In the genomic region with DNA sequence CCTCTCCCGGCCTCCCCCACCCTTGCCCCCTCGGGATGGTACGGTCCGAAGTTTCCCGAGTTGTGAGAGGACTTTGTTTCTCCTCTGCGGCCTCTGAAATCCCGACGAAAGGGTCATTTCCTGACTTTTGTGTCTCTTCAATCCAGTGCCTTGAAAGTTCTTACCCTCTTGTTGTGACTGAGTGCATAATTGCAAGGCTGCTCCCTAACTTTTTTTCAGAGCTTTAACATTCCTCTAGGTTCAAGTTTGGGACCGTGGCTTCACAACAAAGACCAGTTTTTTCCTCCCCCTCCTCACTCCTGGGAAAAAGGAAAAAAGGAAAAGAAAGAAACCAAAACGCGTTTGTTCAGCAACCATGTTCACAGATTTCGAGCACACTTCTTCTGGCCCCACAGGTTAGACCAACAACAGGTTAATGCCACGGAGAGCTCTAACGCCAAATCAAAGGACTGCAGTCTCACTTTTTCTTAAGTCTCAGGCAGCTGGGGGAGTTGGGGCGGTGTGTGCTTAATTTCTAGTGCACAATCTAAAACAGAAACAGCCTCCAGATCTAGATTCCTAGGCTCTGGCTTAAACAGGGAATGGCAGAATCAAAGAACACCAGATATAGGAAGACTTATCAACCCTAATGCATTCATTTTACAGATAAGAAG, we compare ENCODE assay signal across 8 cellular contexts.
A peak's percentile ranks its signal among the peaks of the same experiment; 100 is the strongest.
DNase-seq lines count a peak whose midpoint lies in the region; ATAC-seq and TF ChIP-seq lines count a peak whose summit lies in the region.

No MANE protein-coding gene starts in this region.

- H3K27me3 Mint-ChIP-seq in activated naive CD8-positive, alpha-beta T cell treated with anti-CD3 and anti-CD28 coated beads, Interleukin-2, amount 50 U/mL, for 24 hours = peaks cover 51% of the 10 kb centered on the region
- no peaks in the 10 kb centered on the region for H3K27me3 Mint-ChIP-seq in stimulated activated memory B cell treated with anti-CD40 and anti-IgM and Interleukin-4, amounts not matched to agents 10 μg/mL and 1 μg/mL and 100 μg/mL, for 72 hours

- H3K9ac ChIP-seq in iPS-18a (ENCODE audit: low read length) = peak overlapping the region; percentile 88

- peaks cover 59% of the 10 kb centered on the region for H3K4me1 Mint-ChIP-seq in activated naive CD8-positive, alpha-beta T cell treated with anti-CD3 and anti-CD28 coated beads, Interleukin-2, amount 50 U/mL, for 24 hours
- peaks cover 70% of the 10 kb centered on the region for H3K4me1 Mint-ChIP-seq in stimulated activated memory B cell treated with anti-CD40 and anti-IgM and Interleukin-4, amounts not matched to agents 10 μg/mL and 1 μg/mL and 100 μg/mL, for 72 hours

- no peak overlapping the region for H3K4me3 ChIP-seq in HEK293 (ENCODE audit: low read depth, low read length)
- H3K4me3 ChIP-seq in iPS-18a (ENCODE audit: low read length) = peak overlapping the region; percentile 76

- DNase-seq in activated naive CD8-positive, alpha-beta T cell treated with anti-CD3 and anti-CD28 coated beads, Interleukin-2, amount 50 U/mL, for 24 hours = no peak
- no peak for DNase-seq in MV-4-11 (lab: John Stamatoyannopoulos, UW)
- no peak for DNase-seq in NCI-H446 (lab: John Stamatoyannopoulos, UW)
- DNase-seq in GM13977 (ENCODE audit: low spot score) = no peak

- no peak for ATAC-seq in activated naive CD8-positive, alpha-beta T cell treated with anti-CD3 and anti-CD28 coated beads, Interleukin-2, amount 50 U/mL, for 24 hours
- no peak for ATAC-seq in stimulated activated memory B cell treated with anti-CD40 and anti-IgM and Interleukin-4, amounts not matched to agents 10 μg/mL and 1 μg/mL and 100 μg/mL, for 72 hours
- no peak for ATAC-seq in GM19351 (IDR thresholded peaks at IDR 0.05; ENCODE audit: unreplicated experiment)

- POLR2A ChIA-PET in HEK293 (lab: Yijun Ruan, JAX) = interaction anchor here (0.5 kb wide), 1 partner anchor 914 kb away, joined by 3 read pairs; no protein-coding TSS in a partner anchor

- peak overlapping the region; percentile 96 for H3K27ac ChIP-seq in HEK293 (ENCODE audit: extremely low read depth, low read depth, low read length)
- H3K27ac ChIP-seq in iPS-18a (ENCODE audit: low read length) = peak overlapping the region; percentile 61

- H3K27ac Mint-ChIP-seq in activated naive CD8-positive, alpha-beta T cell treated with anti-CD3 and anti-CD28 coated beads, Interleukin-2, amount 50 U/mL, for 24 hours = no peak overlapping the region
- H3K27ac Mint-ChIP-seq in stimulated activated memory B cell treated with anti-CD40 and anti-IgM and Interleukin-4, amounts not matched to agents 10 μg/mL and 1 μg/mL and 100 μg/mL, for 72 hours = peak overlapping the region; percentile 85

- TF ChIP-seq CTCF in HEK293 (tag by site-specific recombination; IDR thresholded peaks at IDR 0.05) (no peak), GM13977 (IDR thresholded peaks at IDR 0.05; ENCODE audit: extremely low read depth, insufficient read depth, missing control alignments) (no peak)

- peak overlapping the region; percentile 47 for H3K4me3 Mint-ChIP-seq in activated naive CD8-positive, alpha-beta T cell treated with anti-CD3 and anti-CD28 coated beads, Interleukin-2, amount 50 U/mL, for 24 hours
- H3K4me3 Mint-ChIP-seq in stimulated activated memory B cell treated with anti-CD40 and anti-IgM and Interleukin-4, amounts not matched to agents 10 μg/mL and 1 μg/mL and 100 μg/mL, for 72 hours = peak overlapping the region; percentile 80

- no peaks in the 10 kb centered on the region for H3K36me3 ChIP-seq in HEK293 (ENCODE audit: control insufficient read depth in 2 of 2, insufficient read depth in 1 of 2, low read length in 2 of 2)
- no peaks in the 10 kb centered on the region for H3K36me3 ChIP-seq in iPS-18a (ENCODE audit: control insufficient read depth, low read depth, low read length)

- H3K9me3 Mint-ChIP-seq in activated naive CD8-positive, alpha-beta T cell treated with anti-CD3 and anti-CD28 coated beads, Interleukin-2, amount 50 U/mL, for 24 hours = no peaks in the 10 kb centered on the region
- no peaks in the 10 kb centered on the region for H3K9me3 Mint-ChIP-seq in stimulated activated memory B cell treated with anti-CD40 and anti-IgM and Interleukin-4, amounts not matched to agents 10 μg/mL and 1 μg/mL and 100 μg/mL, for 72 hours

- H3K9me3 ChIP-seq in HEK293 (ENCODE audit: control insufficient read depth, insufficient read depth, low read depth, low read length) = no peaks in the 10 kb centered on the region
- no peaks in the 10 kb centered on the region for H3K9me3 ChIP-seq in iPS-18a (ENCODE audit: control insufficient read depth, low read depth, low read length)

- peaks cover 61% of the 10 kb centered on the region for H3K27me3 ChIP-seq in iPS-18a (ENCODE audit: control insufficient read depth, insufficient read depth, low read length)

- H3K4me1 ChIP-seq in HEK293 (ENCODE audit: control insufficient read depth, insufficient read depth, low read length) (peaks cover 17% of the 10 kb centered on the region), iPS-18a (ENCODE audit: control insufficient read depth, low read depth, low read length) (peaks cover 54% of the 10 kb centered on the region)

- CTCF ChIA-PET in HEK293 (lab: Yijun Ruan, JAX) = interaction anchor here (0.6 kb wide), 2 partner anchors 71 to 78 kb away, joined by 3 read pairs; no protein-coding TSS in a partner anchor

- H3K36me3 Mint-ChIP-seq in activated naive CD8-positive, alpha-beta T cell treated with anti-CD3 and anti-CD28 coated beads, Interleukin-2, amount 50 U/mL, for 24 hours (ENCODE audit: low read depth) = peaks cover 2% of the 10 kb centered on the region
- no peaks in the 10 kb centered on the region for H3K36me3 Mint-ChIP-seq in stimulated activated memory B cell treated with anti-CD40 and anti-IgM and Interleukin-4, amounts not matched to agents 10 μg/mL and 1 μg/mL and 100 μg/mL, for 72 hours

- in situ Hi-C loops in GM13977 (cut with MboI; ENCODE audit: low pct_unique_long_range_greater_than_20kb, low sequenced_read_pairs, unreplicated experiment) = no loop called here

TF ChIP-seq in HEK293, 187 proteins besides CTCF, POLR2A, EP300 and RAD21:
- no peak for TF ChIP-seq TRIM28 (IDR thresholded peaks at IDR 0.05; ENCODE audit: borderline replicate concordance, low read length)
- peak; percentile 82 for TF ChIP-seq SCRT2 (tag by site-specific recombination; IDR thresholded peaks at IDR 0.05)
- no peak for TF ChIP-seq ZNF138 (tag by site-specific recombination; IDR thresholded peaks at IDR 0.05; ENCODE audit: borderline replicate concordance)
- no peak for TF ChIP-seq ZNF560 (tag by site-specific recombination; IDR thresholded peaks at IDR 0.05; ENCODE audit: borderline replicate concordance)
- TF ChIP-seq SCRT1 (tag by site-specific recombination; IDR thresholded peaks at IDR 0.05; ENCODE audit: borderline replicate concordance) = peak; percentile 61
- TF ChIP-seq ZNF623 (tag by site-specific recombination; IDR thresholded peaks at IDR 0.05) = no peak
- TF ChIP-seq ZBTB6 (tag by site-specific recombination; IDR thresholded peaks at IDR 0.05) = no peak
